13 cellular contexts compared by ENCODE assay signal in genomic region chr6:290111-290932, GRCh38. TPM values are rescaled to one million over a fixed set of nuclear protein-coding genes. Genes with fewer than 3 reads are reported as not detected.
DNase-seq lines count a peak whose midpoint lies in the region; ATAC-seq, FAIRE-seq and TF ChIP-seq lines count a peak whose summit lies in the region.
"Had no signal": no experiment of that assay in that cellular context is flagged by ENCODE, and none has a peak within 500 bp of the region (broad histone marks: within the 10 kb centered on the region; RNA-seq: fewer than 3 reads in every experiment).

No MANE protein-coding gene starts in this region.

- no peak overlapping the region for H3K27ac ChIP-seq in BLaER1
- H3K27ac ChIP-seq in keratinocyte (ENCODE audit: control insufficient read depth, insufficient read depth, low read length), result no peak overlapping the region
- H3K27ac ChIP-seq in gastroesophageal sphincter, result no peak overlapping the region

- H3K4me2 ChIP-seq in BLaER1, result peak overlapping the region; percentile 79
- H3K4me2 ChIP-seq in keratinocyte (ENCODE audit: control insufficient read depth, extremely low read depth, insufficient read depth, low read depth, low read length), result peak overlapping the region; percentile 85

- H3K9ac ChIP-seq in BLaER1 (no peak overlapping the region), keratinocyte (ENCODE audit: control insufficient read depth, extremely low read depth, insufficient read depth, low read length) (no peak overlapping the region)

- H4K20me1 ChIP-seq in BLaER1, result no peaks in the 10 kb centered on the region
- H4K20me1 ChIP-seq in keratinocyte (ENCODE audit: control insufficient read depth, extremely low read depth, insufficient read depth, low read length), result no peaks in the 10 kb centered on the region

- 75 to 77% methylated on average over 9 of the region's 9 CpGs for WGBS in gastroesophageal sphincter (ENCODE audit: low coverage in 1 of 2), 2 donors

- no peak for ATAC-seq in gastroesophageal sphincter

- TF ChIP-seq POLR2A in gastroesophageal sphincter (IDR thresholded peaks at IDR 0.05), result no peak

- H3K36me3 ChIP-seq in BLaER1 (no peaks in the 10 kb centered on the region), keratinocyte (ENCODE audit: control insufficient read depth in 2 of 2, extremely low read depth in 1 of 2, insufficient read depth in 2 of 2, low read length in 2 of 2) (no peaks in the 10 kb centered on the region), gastroesophageal sphincter (no peaks in the 10 kb centered on the region)
- H3K36me3 ChIP-seq: stomach had no signal

- dilution Hi-C loops in keratinocyte (cut with MboI; ENCODE audit: extremely low pct_ligation_motif_present, low sequenced_read_pairs), result no loop called here

- H3K9me3 ChIP-seq in BLaER1, result no peaks in the 10 kb centered on the region; the same call in 1 of the 2 replicates
- peaks cover 2% of the 10 kb centered on the region for H3K9me3 ChIP-seq in keratinocyte (ENCODE audit: control insufficient read depth, low read depth, low read length)
- peaks cover 0 to 7% (median 0%) of the 10 kb centered on the region in 3 donors for H3K9me3 ChIP-seq in gastroesophageal sphincter

- TF ChIP-seq CTCF in keratinocyte (optimal IDR thresholded peaks at IDR 0.05 in 1 of 3, IDR thresholded peaks at IDR 0.05 in 1 of 3, conservative IDR thresholded peaks at IDR 0.05 in 1 of 3; ENCODE audit: extremely low read depth in 1 of 3, insufficient read depth in 2 of 3, low read length in 3 of 3) (no peak), gastroesophageal sphincter (IDR thresholded peaks at IDR 0.05) (no peak)

- H3K4me3 ChIP-seq in BLaER1, result no peak overlapping the region
- H3K4me3 ChIP-seq in GM08714 (ENCODE audit: low read length), result peak overlapping the region; percentile 99
- no peak overlapping the region for H3K4me3 ChIP-seq in keratinocyte (ENCODE audit: control insufficient read depth in 2 of 3, extremely low read depth in 1 of 3, insufficient read depth in 2 of 3, low read depth in 1 of 3, low read length in 3 of 3)
- H3K4me3 ChIP-seq in gastroesophageal sphincter, result no peak overlapping the region

- H3K27me3 ChIP-seq in BLaER1, result no peaks in the 10 kb centered on the region
- no peaks in the 10 kb centered on the region for H3K27me3 ChIP-seq in keratinocyte (ENCODE audit: control insufficient read depth, extremely low read depth, insufficient read depth, low read length)
- peaks cover 6% of the 10 kb centered on the region for H3K27me3 ChIP-seq in gastroesophageal sphincter
- H3K27me3 ChIP-seq: stomach had no signal

- H3K79me2 ChIP-seq in keratinocyte (ENCODE audit: control insufficient read depth, insufficient read depth, low read length), result peaks cover 19% of the 10 kb centered on the region

- DNase-seq in RPMI8226 (peak; percentile 92), keratinocyte (ENCODE audit: low read depth, low spot score) (no peak), KG1 (lab: John Stamatoyannopoulos, UW) (no peak), GDM1 (lab: John Stamatoyannopoulos, UW) (no peak)
- DNase-seq in stimulated activated CD4-positive, alpha-beta T cell treated with anti-CD3 and anti-CD28 coated beads, Interleukin-2, amount 100 ng/mL, for 24 hours, result no peak
- DNase-seq: activated gamma-delta T cell treated with Interleukin-2 at 50 U/mL for 16 hours; stimulated activated CD4-positive, alpha-beta T cell treated with anti-CD3 and anti-CD28 coated beads, Interleukin-1b, Interleukin-23, amount 100 ng/mL, for 48 hours; stomach had no signal

- no peak overlapping the region for H2AFZ ChIP-seq in keratinocyte (ENCODE audit: control insufficient read depth, low read length)

- no peak for FAIRE-seq in keratinocyte (lab: Jason Lieb, UNC)
- FAIRE-seq: D721Med, TTC549 had no signal

- H3K4me1 ChIP-seq in BLaER1 (peaks cover 63% of the 10 kb centered on the region), keratinocyte (ENCODE audit: control insufficient read depth, extremely low read depth, insufficient read depth, low read length) (peaks cover 14% of the 10 kb centered on the region), gastroesophageal sphincter (peaks cover 0 to 29% (median 10%) of the 10 kb centered on the region in 3 donors)

- H3K9me1 ChIP-seq in keratinocyte (ENCODE audit: control insufficient read depth, extremely low read depth, insufficient read depth, low read length), result no peaks in the 10 kb centered on the region

- no peak for TF ChIP-seq EP300 in gastroesophageal sphincter (IDR thresholded peaks at IDR 0.05)

RNA-seq across cellular contexts. Expression of gene DUSP22, which starts 2.0 kb away (rescaled TPM):
- polyA plus RNA-seq in keratinocyte, result 16.6 to 20.8 TPM (median 17.3 TPM) in 3 replicates
- 25.6 TPM for polyA plus RNA-seq in keratinocyte (2011; ENCODE audit: low read depth)
- polyA plus RNA-seq in keratinocyte (2011; cell fraction: cytosol; rRNA removed), result 16.1 and 16.6 TPM in 2 replicates
- polyA plus RNA-seq in keratinocyte (2011; cell fraction: nucleus; rRNA removed), result 41.8 and 42.6 TPM in 2 replicates
- 26.3 and 32.9 TPM in 2 replicates for polyA plus RNA-seq in keratinocyte (2012; ENCODE audit: low replicate concordance)
- 8.3 to 16.0 TPM (median 12.8 TPM) in 3 replicates for polyA minus RNA-seq in keratinocyte
- 8.1 TPM for polyA minus RNA-seq in keratinocyte (2011; cell fraction: cytosol; rRNA and poly(A)+ RNA removed)
- 7.6 and 9.4 TPM in 2 replicates for polyA minus RNA-seq in keratinocyte (2011; cell fraction: nucleus; rRNA and poly(A)+ RNA removed)
- 10 to 100 TPM; 67.0 to 97.3 (median 78.0) TPM for total RNA-seq in gastroesophageal sphincter
